8 cellular contexts compared by ENCODE assay signal in genomic region chr17:47733047-47733413, GRCh38. TPM values are rescaled to one million over a fixed set of nuclear protein-coding genes. Genes with fewer than 3 reads are reported as not detected.
DNase-seq lines count a peak whose midpoint lies in the region; ATAC-seq, FAIRE-seq and TF ChIP-seq lines count a peak whose summit lies in the region.

TBX21 (plus strand) TSS chr17:47733236; CDS start chr17:47733455, 219 bp downstream.

- peak; percentile 69 for FAIRE-seq in HTR-8/SVneo (lab: Jason Lieb, UNC)

- peak within 1 kb of the TSS; percentile 53 to 76 (median 62) for H3K4me3 ChIP-seq in Peyer's patch
- H3K4me3 ChIP-seq in skeletal muscle cell (ENCODE audit: low read depth, low read length), result peak within 1 kb of the TSS; percentile 38

- H3K27ac Mint-ChIP-seq in CD4-positive, alpha-beta T cell, result peak within 1 kb of the TSS; percentile 85

- TF ChIP-seq POLR2A in Peyer's patch (IDR thresholded peaks at IDR 0.05), result peak; percentile 32 to 50

- no peaks in the 10 kb centered on the region for H3K36me3 Mint-ChIP-seq in CD4-positive, alpha-beta T cell (ENCODE audit: low read depth)

- POLR2A ChIA-PET in CD4-positive, alpha-beta T cell (lab: Charles Lee), result interaction anchor here (0.7 to 1.6 kb wide), 10 partner anchors 9 to 163 kb away, joined by 3 to 11 read pairs (median 4); partner anchors contain the start of genes KPNB1, LRRC46, MRPL10 and SP2

- no peak within 1 kb of the TSS for H3K27ac ChIP-seq in CD4-positive, alpha-beta T cell (ENCODE audit: low read depth, low read length)
- H3K27ac ChIP-seq in Peyer's patch, result peak within 1 kb of the TSS; percentile 70 to 86 (median 82)

- no peaks in the 10 kb centered on the region for H3K9me3 Mint-ChIP-seq in CD4-positive, alpha-beta T cell

- H3K27me3 Mint-ChIP-seq in CD4-positive, alpha-beta T cell, result peaks cover 11% of the 10 kb centered on the region

- H3K27me3 ChIP-seq in CD4-positive, alpha-beta T cell (ENCODE audit: control insufficient read depth, insufficient read depth, low read length), result no peaks in the 10 kb centered on the region
- H3K27me3 ChIP-seq in Peyer's patch, result peaks cover 0 to 18% of the 10 kb centered on the region in 2 donors

- peak; percentile 91 for ATAC-seq in CD4-positive, alpha-beta T cell (ENCODE audit: poor library complexity)
- peak; percentile 67 for ATAC-seq in GM19397 (IDR thresholded peaks at IDR 0.05; ENCODE audit: unreplicated experiment)
- ATAC-seq in HG03039 (IDR thresholded peaks at IDR 0.05; ENCODE audit: unreplicated experiment), result no peak

- H3K36me3 ChIP-seq in Peyer's patch, result no peaks in the 10 kb centered on the region

- peak; percentile 79 to 89 (median 86) for DNase-seq in CD4-positive, alpha-beta T cell
- DNase-seq in HTR-8/SVneo (ENCODE audit: insufficient read length, low spot score) (peak; percentile 78), Peyer's patch (peak; percentile 74 to 97 (median 95)), cardiac septum (ENCODE audit: low spot score) (peak; percentile 79), skeletal muscle cell (ENCODE audit: low read depth) (no peak)
- DNase-seq in activated T-helper 1 cell treated with anti-CD3 and anti-CD28 coated beads, Interleukin-2, amount 50 U/mL, for 16 hours (ENCODE audit: low read depth in 1 of 2, low spot score in 1 of 2), result peak; percentile 82 to 88

- no peaks in the 10 kb centered on the region for H3K9me3 ChIP-seq in CD4-positive, alpha-beta T cell (ENCODE audit: control insufficient read depth, low read length)
- H3K9me3 ChIP-seq in Peyer's patch, result no peaks in the 10 kb centered on the region

- peak within 1 kb of the TSS; percentile 95 for H3K4me3 Mint-ChIP-seq in CD4-positive, alpha-beta T cell

- CTCF ChIA-PET in CD4-positive, alpha-beta T cell (lab: Charles Lee), result interaction anchor here (0.6 to 2.6 kb wide), 19 partner anchors 9 to 157 kb away, joined by 3 to 19 read pairs (median 4); partner anchors contain the start of gene KPNB1

- H3K4me1 Mint-ChIP-seq in CD4-positive, alpha-beta T cell (ENCODE audit: low read depth), result peaks cover 28% of the 10 kb centered on the region

- H3K4me1 ChIP-seq in Peyer's patch, result peaks cover 0 to 19% (median 6%) of the 10 kb centered on the region in 4 donors

- peak; percentile 64 for TF ChIP-seq CTCF in CD4-positive, alpha-beta T cell (IDR thresholded peaks at IDR 0.05)
- TF ChIP-seq CTCF in Peyer's patch (IDR thresholded peaks at IDR 0.05), result peak in 5 of 6 experiments; percentile 13 to 53 (median 28)

- intact Hi-C loops in CD4-positive, alpha-beta T cell (cut with DNase I, micrococcal nuclease), result no loop called here
- intact Hi-C loops in cardiac septum (cut with DNase I), result no loop called here

RNA-seq across cellular contexts. Expression of gene TBX21, which starts in this region (rescaled TPM):
- 10 to 100 TPM; 10.6 to 12.3 TPM for total RNA-seq in CD4-positive, alpha-beta T cell
- under 1 TPM in 3 of 4 donors, not detected in 1; 0.53 to 0.85 (median 0.67) TPM for total RNA-seq in Peyer's patch
- 0.30 TPM for total RNA-seq in cardiac septum

Comparison
In these comparisons a context has a peak if more than half of its experiments do, and no peak if none do; other contexts are left out.
1. Peak in DNase-seq, H3K4me3 ChIP-seq and H3K27ac ChIP-seq in Peyer's patch; RNA of the gene not detected or under 1 TPM.
2. Peak in DNase-seq in cardiac septum; RNA of the gene not detected or under 1 TPM.